ENCODE assay signal across 8 cellular contexts in the genomic region with DNA sequence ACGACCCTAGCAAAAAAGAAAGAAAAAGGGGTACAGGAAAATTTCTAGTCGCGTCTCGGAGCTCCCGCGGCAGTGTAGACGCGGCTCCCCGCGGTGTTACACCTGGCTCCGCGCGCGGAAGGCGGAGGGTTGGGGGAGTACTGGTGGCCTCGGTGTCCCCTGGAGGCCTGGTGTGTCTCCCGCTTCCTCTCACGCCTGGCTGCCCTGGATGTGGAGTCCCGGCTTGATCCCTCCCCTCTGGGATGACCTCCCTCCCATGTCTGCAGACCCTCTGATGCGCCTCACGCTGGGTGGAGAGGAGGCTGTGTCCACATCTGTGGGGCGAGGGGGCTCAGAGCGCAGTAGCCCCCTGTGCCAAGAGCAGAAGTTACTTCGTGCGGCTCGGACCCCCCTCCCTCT. TPM values are rescaled to one million over a fixed set of nuclear protein-coding genes. Genes with fewer than 3 reads are reported as not detected.
DNase-seq lines count a peak whose midpoint lies in the region; ATAC-seq, FAIRE-seq and TF ChIP-seq lines count a peak whose summit lies in the region.

No MANE protein-coding gene starts in this region.

- H3K27me3 Mint-ChIP-seq in dendritic cell treated with granulocyte-macrophage colony-stimulating factor and Interleukin-4, amounts not matched to agents 40 ng/mL and 50 ng/mL, for 4 days: peaks cover 72% of the 10 kb centered on the region

- intact Hi-C loops in dendritic cell treated with granulocyte-macrophage colony-stimulating factor and Interleukin-4, amounts not matched to agents 40 ng/mL and 50 ng/mL, for 4 days (cut with micrococcal nuclease): no loop called here
- intact Hi-C loops in pancreas (cut with DNase I): no loop called here

- FAIRE-seq in pancreas (lab: Jason Lieb, UNC): no peak

- ATAC-seq in pancreas (peak; percentile 7 to 55 (median 34)), HG03045 (IDR thresholded peaks at IDR 0.05; ENCODE audit: unreplicated experiment) (no peak), GM18909 (IDR thresholded peaks at IDR 0.05; ENCODE audit: poor library complexity, unreplicated experiment) (no peak)

- TF ChIP-seq CTCF in GM06990 (IDR thresholded peaks at IDR 0.05; ENCODE audit: insufficient read depth, low read length, poor library complexity, severe bottlenecking): no peak
- TF ChIP-seq CTCF in pancreas (IDR thresholded peaks at IDR 0.05): no peak

- H3K36me3 ChIP-seq in GM06990 (ENCODE audit: control insufficient read depth, insufficient read depth, low read length): no peaks in the 10 kb centered on the region
- H3K36me3 ChIP-seq in pancreas: no peaks in the 10 kb centered on the region

- H3K4me1 ChIP-seq in pancreas: peaks cover 7 to 14% (median 12%) of the 10 kb centered on the region in 3 donors

- H3K9me3 Mint-ChIP-seq in dendritic cell treated with granulocyte-macrophage colony-stimulating factor and Interleukin-4, amounts not matched to agents 40 ng/mL and 50 ng/mL, for 4 days: peaks cover 10% of the 10 kb centered on the region

- no peaks in the 10 kb centered on the region for H3K36me3 Mint-ChIP-seq in dendritic cell treated with granulocyte-macrophage colony-stimulating factor and Interleukin-4, amounts not matched to agents 40 ng/mL and 50 ng/mL, for 4 days (ENCODE audit: low read depth)

- H3K4me3 Mint-ChIP-seq in dendritic cell treated with granulocyte-macrophage colony-stimulating factor and Interleukin-4, amounts not matched to agents 40 ng/mL and 50 ng/mL, for 4 days: peak overlapping the region; percentile 30

- peak; percentile 20 for DNase-seq in GM06990 (ENCODE audit: extremely low read depth, insufficient read length)
- DNase-seq in NCI-H748 (lab: John Stamatoyannopoulos, UW; ENCODE audit: unreplicated experiment): peak; percentile 78
- peak in 3 of 6 donors; percentile 18 to 63 (median 63) for DNase-seq in pancreas
- no peak for DNase-seq in SHP77 treated with DMSO at 0.1 percent for 48 hours (lab: John Stamatoyannopoulos, UW)
- no peak for DNase-seq in HT-29 (ENCODE audit: low spot score)

- no peak overlapping the region for H3K27ac Mint-ChIP-seq in dendritic cell treated with granulocyte-macrophage colony-stimulating factor and Interleukin-4, amounts not matched to agents 40 ng/mL and 50 ng/mL, for 4 days

- no peak overlapping the region; the same call in 1 of the 2 replicates for H3K4me3 ChIP-seq in GM06990 (replicated peaks; ENCODE audit: low read depth, low read length)
- H3K4me3 ChIP-seq in pancreas: peak overlapping the region in 2 of 4 donors; percentile 39 to 58

- peaks cover 12% of the 10 kb centered on the region for H3K4me1 Mint-ChIP-seq in dendritic cell treated with granulocyte-macrophage colony-stimulating factor and Interleukin-4, amounts not matched to agents 40 ng/mL and 50 ng/mL, for 4 days (ENCODE audit: low read depth)

- H3K27me3 ChIP-seq in GM06990 (replicated peaks; ENCODE audit: control insufficient read depth, insufficient read depth, low read length) (peaks cover 3% of the 10 kb centered on the region), pancreas (peaks cover 0 to 9% (median 0%) of the 10 kb centered on the region in 4 donors)

- H3K9me3 ChIP-seq in pancreas: no peaks in the 10 kb centered on the region

- 5 to 8% methylated on average over 22 to 26 of the region's 26 CpGs for WGBS in pancreas, 2 donors

- no peak overlapping the region for H3K27ac ChIP-seq in pancreas

RNA-seq across cellular contexts. Expression of a gene that starts 1.2 kb away (rescaled TPM):
- total RNA-seq in pancreas: 1 to 10 TPM in 4 of 6 donors, under 1 TPM in 2; 0.88 to 5.7 (median 2.8) TPM
- 10 to 100 TPM in 1 of 2 donors, 1 to 10 TPM in 1; 2.0 to 10.2 TPM for polyA plus RNA-seq in pancreas
- total RNA-seq in HT-29 (2014; rRNA removed; shearing (Covaris generic)): not detected in 2 replicates

Comparison
In these comparisons a context has a peak if more than half of its experiments do, and no peak if none do; other contexts are left out.
1. DNase-seq: peak in GM06990 (single experiment) and NCI-H748 (single experiment); none in SHP77 treated with DMSO at 0.1 percent for 48 hours (single experiment) and HT-29 (single experiment).
2. ATAC-seq: peak in pancreas (4 of 4); none in HG03045 (single experiment) and GM18909 (single experiment).